ENCODE assay signal across 11 cellular contexts in the genomic region with DNA sequence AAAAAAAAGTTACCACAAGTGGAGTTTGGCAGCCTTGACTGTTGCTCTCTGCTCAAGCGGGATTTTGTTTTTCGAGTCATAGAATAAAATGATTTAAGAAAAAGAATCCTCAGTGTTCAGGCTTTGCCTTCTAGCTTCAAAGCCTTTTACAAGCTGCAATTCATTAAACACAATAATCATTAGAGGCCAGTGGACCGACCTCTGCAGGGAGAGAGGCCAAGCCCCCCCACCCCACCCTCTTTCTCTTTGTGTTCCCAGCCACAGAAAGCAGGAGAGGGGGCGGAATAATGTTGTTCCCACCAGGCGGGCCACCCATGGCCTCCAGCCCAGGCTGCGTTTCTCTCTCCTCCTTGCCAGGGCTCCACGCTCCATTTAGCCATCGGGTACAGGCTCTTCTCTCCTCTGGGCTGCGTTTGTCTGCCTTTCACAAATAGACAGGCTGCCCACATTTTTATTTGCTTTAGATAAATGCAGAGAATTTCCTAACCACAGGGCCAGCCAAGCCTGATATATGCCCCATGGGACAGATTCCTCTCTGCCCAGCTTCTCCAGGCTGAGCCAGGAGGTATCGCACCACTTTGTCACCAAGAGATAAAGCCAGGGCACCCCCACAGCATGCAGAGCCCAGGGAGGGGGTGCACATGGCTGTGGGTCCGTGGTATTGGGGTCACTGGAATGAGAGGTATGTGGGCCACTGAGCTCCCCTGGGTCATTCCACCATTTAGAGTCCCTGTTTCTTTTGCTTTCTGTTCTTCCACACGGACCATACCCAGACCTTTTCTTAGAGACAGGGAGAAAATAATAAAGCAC.
DNase-seq lines count a peak whose midpoint lies in the region; ATAC-seq, FAIRE-seq and TF ChIP-seq lines count a peak whose summit lies in the region.
"Had no signal": no experiment of that assay in that cellular context is flagged by ENCODE, and none has a peak within 500 bp of the region (broad histone marks: within the 10 kb centered on the region; RNA-seq: fewer than 3 reads in every experiment).

No MANE protein-coding gene starts in this region.

- peaks cover 51% of the 10 kb centered on the region for H3K4me1 Mint-ChIP-seq in nephron
- peaks cover 9% of the 10 kb centered on the region for H3K4me1 Mint-ChIP-seq in activated naive CD8-positive, alpha-beta T cell treated with anti-CD3 and anti-CD28 coated beads, Interleukin-2, amount 50 U/mL, for 24 hours

- no peaks in the 10 kb centered on the region for H3K27me3 ChIP-seq in dorsolateral prefrontal cortex

- H3K9me3 Mint-ChIP-seq in nephron, result peaks cover under 1% of the 10 kb centered on the region
- H3K9me3 Mint-ChIP-seq in activated naive CD8-positive, alpha-beta T cell treated with anti-CD3 and anti-CD28 coated beads, Interleukin-2, amount 50 U/mL, for 24 hours, result no peaks in the 10 kb centered on the region

- intact Hi-C loops in dorsolateral prefrontal cortex (cut with DNase I), result no loop called here

- FAIRE-seq in D721Med (lab: Jason Lieb, UNC), result no peak

- H3K4me3 ChIP-seq in dorsolateral prefrontal cortex, result peak overlapping the region in 19 of 59 donors; percentile 5 to 42 (median 19)

- no peaks in the 10 kb centered on the region for H3K36me3 Mint-ChIP-seq in nephron (ENCODE audit: low read depth)
- H3K36me3 Mint-ChIP-seq in activated naive CD8-positive, alpha-beta T cell treated with anti-CD3 and anti-CD28 coated beads, Interleukin-2, amount 50 U/mL, for 24 hours (ENCODE audit: low read depth), result no peaks in the 10 kb centered on the region
- H3K36me3 Mint-ChIP-seq: naive thymus-derived CD8-positive, alpha-beta T cell had no signal

- peak overlapping the region; percentile 94 to 97 (median 95) for H3K27ac Mint-ChIP-seq in nephron
- no peak overlapping the region for H3K27ac Mint-ChIP-seq in activated naive CD8-positive, alpha-beta T cell treated with anti-CD3 and anti-CD28 coated beads, Interleukin-2, amount 50 U/mL, for 24 hours
- H3K27ac Mint-ChIP-seq: naive thymus-derived CD8-positive, alpha-beta T cell had no signal

- TF ChIP-seq CTCF in dorsolateral prefrontal cortex (IDR thresholded peaks at IDR 0.05 in 54 of 56, conservative IDR thresholded peaks at IDR 0.05 in 2 of 56; ENCODE audit: low read depth in 1 of 56, partially characterized antibody in 56 of 56) (no peak), nephron (IDR thresholded peaks at IDR 0.05; ENCODE audit: unreplicated experiment in 3 of 3) (no peak), D721Med (IDR thresholded peaks at IDR 0.05; ENCODE audit: insufficient read depth, missing control alignments) (no peak)

- peak overlapping the region; percentile 14 to 95 (median 84) for H3K27ac ChIP-seq in dorsolateral prefrontal cortex

- no peaks in the 10 kb centered on the region for H3K27me3 Mint-ChIP-seq in nephron (ENCODE audit: low read depth)
- peaks cover 24% of the 10 kb centered on the region for H3K27me3 Mint-ChIP-seq in activated naive CD8-positive, alpha-beta T cell treated with anti-CD3 and anti-CD28 coated beads, Interleukin-2, amount 50 U/mL, for 24 hours

- DNase-seq in AG08395 (ENCODE audit: low spot score) (peak; percentile 51), NCI-H2029 treated with DMSO at 0.1 percent for 48 hours (lab: John Stamatoyannopoulos, UW) (peak; percentile 84), dorsolateral prefrontal cortex (peak; percentile 40 to 83 (median 66)), D721Med (ENCODE audit: insufficient read length, low spot score) (no peak), UCSD-AML1 (lab: John Stamatoyannopoulos, UW; ENCODE audit: unreplicated experiment) (no peak), NCI-H524 treated with DMSO at 0.1 percent for 48 hours (lab: John Stamatoyannopoulos, UW) (no peak)
- no peak for DNase-seq in activated naive CD8-positive, alpha-beta T cell treated with anti-CD3 and anti-CD28 coated beads, Interleukin-2, amount 50 U/mL, for 24 hours
- DNase-seq: naive thymus-derived CD8-positive, alpha-beta T cell had no signal

- peak overlapping the region in 2 of 3 experiments; percentile 27 to 55 for H3K4me3 Mint-ChIP-seq in nephron
- no peak overlapping the region for H3K4me3 Mint-ChIP-seq in activated naive CD8-positive, alpha-beta T cell treated with anti-CD3 and anti-CD28 coated beads, Interleukin-2, amount 50 U/mL, for 24 hours
- H3K4me3 Mint-ChIP-seq: naive thymus-derived CD8-positive, alpha-beta T cell had no signal

- ATAC-seq in activated naive CD8-positive, alpha-beta T cell treated with anti-CD3 and anti-CD28 coated beads, Interleukin-2, amount 50 U/mL, for 24 hours, result no peak
- ATAC-seq: HCT116; naive thymus-derived CD8-positive, alpha-beta T cell; Panc1 had no signal

Comparison
In these comparisons a context has a peak if more than half of its experiments do, and no peak if none do; other contexts are left out.
1. DNase-seq: peak in AG08395 (single experiment), NCI-H2029 treated with DMSO at 0.1 percent for 48 hours (single experiment) and dorsolateral prefrontal cortex (10 of 10); none in D721Med (single experiment), activated naive CD8-positive, alpha-beta T cell treated with anti-CD3 and anti-CD28 coated beads, Interleukin-2, amount 50 U/mL, for 24 hours (single experiment), UCSD-AML1 (single experiment) and NCI-H524 treated with DMSO at 0.1 percent for 48 hours (single experiment).